ENCODE assay signal across 1 cellular context in genomic region chr1:45329445-45329844, GRCh38.
TF ChIP-seq lines count a peak whose summit lies in the region.

No MANE protein-coding gene starts in this region.

TF ChIP-seq in K562, 482 proteins besides CTCF, POLR2A, EP300 and RAD21:
- peak; percentile 42; the same call in 1 of the 2 replicates for TF ChIP-seq MAFF (IDR thresholded peaks at IDR 0.05; ENCODE audit: low read length)
- TF ChIP-seq NFE2 (IDR thresholded peaks at IDR 0.05; ENCODE audit: low read depth), result peak; percentile 80
- no peak for TF ChIP-seq BACH1 (tag; IDR thresholded peaks at IDR 0.05)
- peak; percentile 70 for TF ChIP-seq ZNF316 (IDR thresholded peaks at IDR 0.05)
- no peak for TF ChIP-seq TAL1 (IDR thresholded peaks at IDR 0.05)
- TF ChIP-seq ESRRB (CRISPR knock-in tag; IDR thresholded peaks at IDR 0.05; ENCODE audit: borderline replicate concordance), result no peak
- no peak for TF ChIP-seq ZNF436 (CRISPR knock-in tag; IDR thresholded peaks at IDR 0.05)
- TF ChIP-seq RCOR1 (IDR thresholded peaks at IDR 0.05; ENCODE audit: borderline replicate concordance in 1 of 2, low read depth in 2 of 2, low read length in 2 of 2), result peak in 1 of 2 experiments; percentile 58; a peak in 1 of 4 replicates
- no peak for TF ChIP-seq ZNF431 (CRISPR knock-in tag; IDR thresholded peaks at IDR 0.05)
- no peak for TF ChIP-seq POLR2H (tag; IDR thresholded peaks at IDR 0.05; ENCODE audit: low read depth)
- TF ChIP-seq POLR2B (IDR thresholded peaks at IDR 0.05; ENCODE audit: low read depth, partially characterized antibody), result no peak
- TF ChIP-seq, protein P1, sequence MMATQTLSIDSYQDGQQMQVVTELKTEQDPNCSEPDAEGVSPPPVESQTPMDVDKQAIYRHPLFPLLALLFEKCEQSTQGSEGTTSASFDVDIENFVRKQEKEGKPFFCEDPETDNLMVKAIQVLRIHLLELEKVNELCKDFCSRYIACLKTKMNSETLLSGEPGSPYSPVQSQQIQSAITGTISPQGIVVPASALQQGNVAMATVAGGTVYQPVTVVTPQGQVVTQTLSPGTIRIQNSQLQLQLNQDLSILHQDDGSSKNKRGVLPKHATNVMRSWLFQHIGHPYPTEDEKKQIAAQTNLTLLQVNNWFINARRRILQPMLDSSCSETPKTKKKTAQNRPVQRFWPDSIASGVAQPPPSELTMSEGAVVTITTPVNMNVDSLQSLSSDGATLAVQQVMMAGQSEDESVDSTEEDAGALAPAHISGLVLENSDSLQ (IDR thresholded peaks at IDR 0.05), result peak; percentile 86
- TF ChIP-seq LEF1 (IDR thresholded peaks at IDR 0.05), result no peak
- TF ChIP-seq YBX1 (IDR thresholded peaks at IDR 0.05), result no peak
- no peak for TF ChIP-seq ZHX1 (conservative IDR thresholded peaks at IDR 0.05; ENCODE audit: low read length)
- TF ChIP-seq MEIS2 (IDR thresholded peaks at IDR 0.05; ENCODE audit: partially characterized antibody), result peak; percentile 75
- TF ChIP-seq STAT6 (CRISPR knock-in tag; IDR thresholded peaks at IDR 0.05), result no peak
- peak; percentile 35; the same call in 1 of the 2 replicates for TF ChIP-seq FOSL1 (tag; conservative IDR thresholded peaks at IDR 0.05)
- peak; percentile 77 for TF ChIP-seq C11orf30 (IDR thresholded peaks at IDR 0.05; ENCODE audit: low read depth)
- peak; percentile 49; the same call in 1 of the 2 replicates for TF ChIP-seq DPF2 (IDR thresholded peaks at IDR 0.05)
- TF ChIP-seq, protein P2, sequence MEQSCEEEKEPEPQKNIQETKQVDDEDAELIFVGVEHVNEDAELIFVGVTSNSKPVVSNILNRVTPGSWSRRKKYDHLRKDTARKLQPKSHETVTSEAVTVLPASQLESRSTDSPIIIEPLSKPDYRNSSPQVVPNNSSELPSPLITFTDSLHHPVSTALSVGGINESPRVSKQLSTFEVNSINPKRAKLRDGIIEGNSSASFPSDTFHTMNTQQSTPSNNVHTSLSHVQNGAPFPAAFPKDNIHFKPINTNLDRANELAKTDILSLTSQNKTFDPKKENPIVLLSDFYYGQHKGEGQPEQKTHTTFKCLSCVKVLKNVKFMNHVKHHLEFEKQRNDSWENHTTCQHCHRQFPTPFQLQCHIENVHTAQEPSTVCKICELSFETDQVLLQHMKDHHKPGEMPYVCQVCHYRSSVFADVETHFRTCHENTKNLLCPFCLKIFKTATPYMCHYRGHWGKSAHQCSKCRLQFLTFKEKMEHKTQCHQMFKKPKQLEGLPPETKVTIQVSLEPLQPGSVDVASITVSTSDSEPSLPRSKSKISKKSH (CRISPR knock-in tag; IDR thresholded peaks at IDR 0.05), result no peak
- TF ChIP-seq JUND (IDR thresholded peaks at IDR 0.05; ENCODE audit: borderline replicate concordance, low read depth, low read length), result peak; percentile 63; the same call in 1 of the 2 replicates
- peak; percentile 65; the same call in 1 of the 3 replicates for TF ChIP-seq JUND (tag; IDR thresholded peaks at IDR 0.05; ENCODE audit: borderline replicate concordance, low read depth, low read length)
- TF ChIP-seq, protein P3, sequence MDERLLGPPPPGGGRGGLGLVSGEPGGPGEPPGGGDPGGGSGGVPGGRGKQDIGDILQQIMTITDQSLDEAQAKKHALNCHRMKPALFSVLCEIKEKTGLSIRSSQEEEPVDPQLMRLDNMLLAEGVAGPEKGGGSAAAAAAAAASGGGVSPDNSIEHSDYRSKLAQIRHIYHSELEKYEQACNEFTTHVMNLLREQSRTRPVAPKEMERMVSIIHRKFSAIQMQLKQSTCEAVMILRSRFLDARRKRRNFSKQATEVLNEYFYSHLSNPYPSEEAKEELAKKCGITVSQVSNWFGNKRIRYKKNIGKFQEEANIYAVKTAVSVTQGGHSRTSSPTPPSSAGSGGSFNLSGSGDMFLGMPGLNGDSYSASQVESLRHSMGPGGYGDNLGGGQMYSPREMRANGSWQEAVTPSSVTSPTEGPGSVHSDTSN (CRISPR knock-in tag; IDR thresholded peaks at IDR 0.05; ENCODE audit: low read depth), result no peak
- TF ChIP-seq, protein P3 (tag; conservative IDR thresholded peaks at IDR 0.05; ENCODE audit: low read depth), result peak; percentile 68; the same call in 1 of the 2 replicates
- TF ChIP-seq, protein P4, sequence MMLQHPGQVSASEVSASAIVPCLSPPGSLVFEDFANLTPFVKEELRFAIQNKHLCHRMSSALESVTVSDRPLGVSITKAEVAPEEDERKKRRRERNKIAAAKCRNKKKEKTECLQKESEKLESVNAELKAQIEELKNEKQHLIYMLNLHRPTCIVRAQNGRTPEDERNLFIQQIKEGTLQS (IDR thresholded peaks at IDR 0.05), result peak; percentile 31; the same call in 1 of the 2 replicates
- TF ChIP-seq, protein P4 (CRISPR knock-in tag; conservative IDR thresholded peaks at IDR 0.05), result no peak
- TF ChIP-seq NR2C2 (CRISPR knock-in tag; IDR thresholded peaks at IDR 0.05), result no peak
- TF ChIP-seq NR2C2 (tag; IDR thresholded peaks at IDR 0.05), result peak; percentile 32; the same call in 1 of the 2 replicates
- no peak for TF ChIP-seq GMEB1 (CRISPR knock-in tag; IDR thresholded peaks at IDR 0.05)
- no peak for TF ChIP-seq IRF1 (CRISPR knock-in tag; IDR thresholded peaks at IDR 0.05; ENCODE audit: borderline replicate concordance)
- peak; percentile 33; the same call in 1 of the 2 replicates for TF ChIP-seq MAFK (IDR thresholded peaks at IDR 0.05; ENCODE audit: low read length)
- peak; percentile 54 to 59; a peak in 2 of 4 replicates for TF ChIP-seq KDM1A (IDR thresholded peaks at IDR 0.05)
- TF ChIP-seq ZNF551 (CRISPR knock-in tag; IDR thresholded peaks at IDR 0.05), result no peak
- peak; percentile 37; the same call in 1 of the 2 replicates for TF ChIP-seq CTBP1 (IDR thresholded peaks at IDR 0.05; ENCODE audit: borderline replicate concordance)
TF ChIP-seq in K562: peak in this region for 16.
